14 cellular contexts compared by ENCODE assay signal in the genomic region with DNA sequence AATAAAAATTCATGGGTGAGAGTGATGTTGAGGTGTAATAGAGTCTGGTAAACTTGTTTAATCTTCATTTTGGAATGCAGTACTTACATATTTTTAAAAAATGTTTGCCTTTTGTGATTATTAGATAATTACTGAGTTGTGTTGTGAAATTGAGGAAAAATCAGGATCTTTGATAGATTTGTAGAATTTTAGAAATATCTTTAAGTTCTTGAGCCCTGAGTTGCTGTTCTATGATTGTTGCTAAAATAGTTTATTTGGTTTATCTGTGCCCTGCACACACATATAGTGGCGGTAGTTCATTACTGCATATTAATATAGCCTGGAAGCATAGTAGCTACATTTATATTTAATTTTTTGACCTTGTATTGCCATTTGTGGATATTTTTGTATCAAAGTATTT. TPM values are rescaled to one million over a fixed set of nuclear protein-coding genes. Genes with fewer than 3 reads are reported as not detected.
DNase-seq lines count a peak whose midpoint lies in the region; ATAC-seq and TF ChIP-seq lines count a peak whose summit lies in the region.
"Had no signal": no experiment of that assay in that cellular context is flagged by ENCODE, and none has a peak within 500 bp of the region (broad histone marks: within the 10 kb centered on the region; RNA-seq: fewer than 3 reads in every experiment).

No MANE protein-coding gene starts in this region.

- CTCF ChIA-PET in activated CD4-positive, alpha-beta memory T cell treated with anti-CD3 and anti-CD28 coated beads, Interleukin-2, amount 10 ng/mL, durations not matched to agents 7 days and 5 days (lab: Charles Lee), result interaction anchor here (1.0 to 2.2 kb wide), 2 partner anchors 62 to 1109 kb away, joined by 3 to 4 read pairs; no protein-coding TSS in a partner anchor

- H3K4me1 ChIP-seq in cardiac muscle cell (ENCODE audit: low read depth), result peaks cover 32% of the 10 kb centered on the region
- H3K4me1 ChIP-seq in suprapubic skin, result peaks cover 27% of the 10 kb centered on the region
- peaks cover 8 to 81% (median 32%) of the 10 kb centered on the region in 4 donors for H3K4me1 ChIP-seq in transverse colon

- DNase-seq in cardiac muscle cell (ENCODE audit: low read depth in 1 of 2, low spot score in 1 of 2), result no peak
- no peak for DNase-seq in left cardiac atrium
- no peak for DNase-seq in activated CD4-positive, alpha-beta memory T cell treated with anti-CD3 and anti-CD28 coated beads, Interleukin-2, amount 10 ng/mL, durations not matched to agents 7 days and 5 days
- DNase-seq in medulla oblongata (ENCODE audit: extremely low spot score), result peak; percentile 5
- DNase-seq in suprapubic skin (ENCODE audit: low spot score in 2 of 2), result no peak
- DNase-seq in SW480 (ENCODE audit: low spot score), result no peak
- DNase-seq in transverse colon, result no peak
- DNase-seq in effector CD4-positive, alpha-beta T cell, result no peak
- DNase-seq: AML-193; erythroblast; left colon; naive thymus-derived CD8-positive, alpha-beta T cell; right lobe of liver; stimulated activated naive B cell treated with anti-CD40 and anti-IgM and Interleukin-4, amounts not matched to agents 10 μg/mL and 1 μg/mL and 100 μg/mL, for 72 hours had no signal

- no peak for TF ChIP-seq POLR2A in suprapubic skin (IDR thresholded peaks at IDR 0.05)
- TF ChIP-seq POLR2A in transverse colon (IDR thresholded peaks at IDR 0.05), result no peak

- no peaks in the 10 kb centered on the region for H3K36me3 ChIP-seq in cardiac muscle cell
- no peaks in the 10 kb centered on the region for H3K36me3 ChIP-seq in suprapubic skin
- no peaks in the 10 kb centered on the region for H3K36me3 ChIP-seq in transverse colon
- H3K36me3 ChIP-seq: right lobe of liver had no signal

- peaks cover 10% of the 10 kb centered on the region for H3K36me3 Mint-ChIP-seq in activated CD4-positive, alpha-beta memory T cell treated with anti-CD3 and anti-CD28 coated beads, Interleukin-2, amount 10 ng/mL, durations not matched to agents 7 days and 5 days (ENCODE audit: low read depth)
- H3K36me3 Mint-ChIP-seq: naive thymus-derived CD8-positive, alpha-beta T cell; stimulated activated naive B cell treated with anti-CD40 and anti-IgM and Interleukin-4, amounts not matched to agents 10 μg/mL and 1 μg/mL and 100 μg/mL, for 72 hours had no signal

- H3K4me1 Mint-ChIP-seq in activated CD4-positive, alpha-beta memory T cell treated with anti-CD3 and anti-CD28 coated beads, Interleukin-2, amount 10 ng/mL, durations not matched to agents 7 days and 5 days, result peaks cover 29% of the 10 kb centered on the region

- no peak for TF ChIP-seq EP300 in suprapubic skin (IDR thresholded peaks at IDR 0.05)
- no peak for TF ChIP-seq EP300 in transverse colon (IDR thresholded peaks at IDR 0.05; ENCODE audit: low read depth)

- no peak for ATAC-seq in left cardiac atrium
- ATAC-seq: left colon; naive thymus-derived CD8-positive, alpha-beta T cell; right lobe of liver; stimulated activated naive B cell treated with anti-CD40 and anti-IgM and Interleukin-4, amounts not matched to agents 10 μg/mL and 1 μg/mL and 100 μg/mL, for 72 hours had no signal

- H3K27ac ChIP-seq in cardiac muscle cell (no peak overlapping the region), suprapubic skin (no peak overlapping the region), transverse colon (peak overlapping the region in 1 of 4 donors; percentile 70)
- H3K27ac ChIP-seq: right lobe of liver had no signal

- H3K27me3 Mint-ChIP-seq in activated CD4-positive, alpha-beta memory T cell treated with anti-CD3 and anti-CD28 coated beads, Interleukin-2, amount 10 ng/mL, durations not matched to agents 7 days and 5 days, result no peaks in the 10 kb centered on the region
- H3K27me3 Mint-ChIP-seq: naive thymus-derived CD8-positive, alpha-beta T cell; stimulated activated naive B cell treated with anti-CD40 and anti-IgM and Interleukin-4, amounts not matched to agents 10 μg/mL and 1 μg/mL and 100 μg/mL, for 72 hours had no signal

- TF ChIP-seq CTCF in cardiac muscle cell (IDR thresholded peaks at IDR 0.05; ENCODE audit: low read depth, low read length) (no peak), suprapubic skin (IDR thresholded peaks at IDR 0.05) (no peak), transverse colon (IDR thresholded peaks at IDR 0.05) (no peak)

- intact Hi-C loops in left cardiac atrium (cut with DNase I), result loop anchor here in 1 of 2 donors (5.0 to 10.0 kb wide), 5 partner anchors 223 to 1113 kb away; no protein-coding TSS in a partner anchor
- intact Hi-C loops in transverse colon (cut with DNase I; ENCODE audit: low total_unique reads), result no loop called here

- H3K4me3 Mint-ChIP-seq in activated CD4-positive, alpha-beta memory T cell treated with anti-CD3 and anti-CD28 coated beads, Interleukin-2, amount 10 ng/mL, durations not matched to agents 7 days and 5 days, result peak overlapping the region; percentile 72
- H3K4me3 Mint-ChIP-seq: stimulated activated naive B cell treated with anti-CD40 and anti-IgM and Interleukin-4, amounts not matched to agents 10 μg/mL and 1 μg/mL and 100 μg/mL, for 72 hours had no signal

- H3K9me3 Mint-ChIP-seq in activated CD4-positive, alpha-beta memory T cell treated with anti-CD3 and anti-CD28 coated beads, Interleukin-2, amount 10 ng/mL, durations not matched to agents 7 days and 5 days, result no peaks in the 10 kb centered on the region
- H3K9me3 Mint-ChIP-seq: naive thymus-derived CD8-positive, alpha-beta T cell; stimulated activated naive B cell treated with anti-CD40 and anti-IgM and Interleukin-4, amounts not matched to agents 10 μg/mL and 1 μg/mL and 100 μg/mL, for 72 hours had no signal

- in situ Hi-C loops in transverse colon (cut with MboI; ENCODE audit: low pct_ligation_motif_present in 1 of 4, low pct_unique_long_range_greater_than_20kb in 1 of 4, low sequenced_read_pairs in 3 of 4), result loop anchor here in 2 of 4 donors (25.0 kb wide), 1 partner anchor 1103 kb away; no protein-coding TSS in a partner anchor

- WGBS in suprapubic skin, result 85% methylated on average over 1 of the region's 1 CpG
- 56 to 71% methylated on average over 1 of the region's 1 CpG for whole genome bisulfite sequencing in transverse colon (ENCODE audit: low coverage in 1 of 2), 2 donors

- no peaks in the 10 kb centered on the region for H3K27me3 ChIP-seq in cardiac muscle cell
- no peaks in the 10 kb centered on the region for H3K27me3 ChIP-seq in suprapubic skin
- H3K27me3 ChIP-seq in transverse colon, result no peaks in the 10 kb centered on the region
- H3K27me3 ChIP-seq: right lobe of liver had no signal

- H3K4me3 ChIP-seq in cardiac muscle cell (peak overlapping the region; percentile 12), suprapubic skin (peak overlapping the region; percentile 36), transverse colon (peak overlapping the region in 1 of 4 donors; percentile 43)
- H3K4me3 ChIP-seq: right lobe of liver had no signal

- H3K9me3 ChIP-seq in cardiac muscle cell (ENCODE audit: low read depth) (no peaks in the 10 kb centered on the region), suprapubic skin (no peaks in the 10 kb centered on the region), transverse colon (no peaks in the 10 kb centered on the region)
- H3K9me3 ChIP-seq: right lobe of liver had no signal

- POLR2A ChIA-PET in activated CD4-positive, alpha-beta memory T cell treated with anti-CD3 and anti-CD28 coated beads, Interleukin-2, amount 10 ng/mL, durations not matched to agents 7 days and 5 days (lab: Charles Lee), result interaction anchor here (1.2 to 4.2 kb wide), 7 partner anchors 63 to 355 kb away, joined by 4 to 26 read pairs (median 5); a partner anchor contains a TSS

- peak overlapping the region; percentile 48 for H3K27ac Mint-ChIP-seq in activated CD4-positive, alpha-beta memory T cell treated with anti-CD3 and anti-CD28 coated beads, Interleukin-2, amount 10 ng/mL, durations not matched to agents 7 days and 5 days
- H3K27ac Mint-ChIP-seq: stimulated activated naive B cell treated with anti-CD40 and anti-IgM and Interleukin-4, amounts not matched to agents 10 μg/mL and 1 μg/mL and 100 μg/mL, for 72 hours had no signal

RNA-seq across cellular contexts. Expression of a gene that starts 1.6 kb away (rescaled TPM):
- total RNA-seq in cardiac muscle cell (1.5 and 1.7 TPM in 2 replicates), left cardiac atrium (10 to 100 TPM; 26.4 to 48.6 TPM), suprapubic skin (under 1 TPM in 1 of 4 donors, not detected in 3; 0.34 TPM), transverse colon (under 1 TPM in 3 of 4 donors, not detected in 1; 0.20 to 0.82 (median 0.64) TPM)
- polyA plus RNA-seq in cardiac muscle cell, result 0.73 and 1.8 TPM in 2 replicates
- total RNA-seq in activated CD4-positive, alpha-beta memory T cell treated with anti-CD3 and anti-CD28 coated beads, Interleukin-2, amount 10 ng/mL, durations not matched to agents 7 days and 5 days, result 1 to 10 TPM; 4.1 to 4.3 TPM

Comparison
In these comparisons a context has a peak if more than half of its experiments do, and no peak if none do; other contexts are left out.
1. RNA of a gene that starts 1.6 kb away (total RNA-seq): 26.4 to 48.6 TPM in left cardiac atrium; 4.1 to 4.3 TPM in activated CD4-positive, alpha-beta memory T cell treated with anti-CD3 and anti-CD28 coated beads, Interleukin-2, amount 10 ng/mL, durations not matched to agents 7 days and 5 days, 1.5 to 1.7 TPM in cardiac muscle cell, 0.20 to 0.82 TPM in transverse colon and 0.34 TPM in suprapubic skin; every median in the first group is over 4 times any median in the second.